Comparison of ENCODE assay signal across 10 cellular contexts in the genomic region with DNA sequence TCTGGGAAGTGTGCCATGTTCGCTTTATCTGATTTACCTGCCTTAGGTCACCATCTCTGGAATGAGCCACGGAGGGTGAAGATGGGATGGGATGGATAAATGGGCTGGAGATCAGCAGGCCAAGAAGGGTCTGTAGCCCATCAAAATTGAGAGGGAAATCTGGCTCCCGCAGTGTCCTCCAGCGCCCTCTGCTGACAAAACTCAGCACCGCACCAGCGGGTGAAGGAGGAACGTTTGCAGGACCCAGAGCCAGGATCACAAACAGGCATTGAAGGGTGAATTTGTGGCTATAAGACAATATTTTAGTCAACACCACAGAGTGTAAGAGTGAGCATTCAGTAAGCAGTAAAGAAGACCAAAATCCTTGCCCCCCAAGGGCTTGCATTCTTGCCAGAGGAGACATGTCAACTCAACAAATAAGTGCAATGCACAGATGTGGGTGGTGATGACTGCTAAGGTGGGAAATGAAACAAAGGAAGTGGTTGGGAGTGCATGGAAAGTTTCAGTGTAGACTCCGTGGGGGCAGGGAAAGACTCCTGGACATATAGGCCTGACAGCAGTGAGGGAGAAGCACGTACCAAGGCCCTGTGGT.
DNase-seq lines count a peak whose midpoint lies in the region; ATAC-seq and TF ChIP-seq lines count a peak whose summit lies in the region.
"Had no signal": no experiment of that assay in that cellular context is flagged by ENCODE, and none has a peak within 500 bp of the region (broad histone marks: within the 10 kb centered on the region; RNA-seq: fewer than 3 reads in every experiment).

No MANE protein-coding gene starts in this region.

- no peaks in the 10 kb centered on the region for H3K36me3 ChIP-seq in CD8-positive, alpha-beta T cell (ENCODE audit: insufficient read depth, low read length)
- no peaks in the 10 kb centered on the region for H3K36me3 ChIP-seq in HCT116 (ENCODE audit: control insufficient read depth in 1 of 2, insufficient read depth in 2 of 2, low read length in 2 of 2)
- H3K36me3 ChIP-seq: thyroid gland had no signal

- H2AFZ ChIP-seq in HCT116 (ENCODE audit: low read depth, low read length, poor library complexity, severe bottlenecking) = no peak overlapping the region

- peak; percentile 29 for TF ChIP-seq CTCF in CD8-positive, alpha-beta T cell (IDR thresholded peaks at IDR 0.05)
- peak; percentile 37 to 87 (median 86); a peak in 5 of 6 replicates for TF ChIP-seq CTCF in HCT116 (IDR thresholded peaks at IDR 0.05 in 2 of 3, conservative IDR thresholded peaks at IDR 0.05 in 1 of 3; ENCODE audit: borderline replicate concordance in 1 of 3, insufficient read depth in 1 of 3, low read depth in 2 of 3, low read length in 2 of 3)

- no peaks in the 10 kb centered on the region for H3K27me3 ChIP-seq in CD8-positive, alpha-beta T cell (ENCODE audit: insufficient read depth, low read length)
- H3K27me3 ChIP-seq in HCT116 (ENCODE audit: insufficient read depth, low read length) = no peaks in the 10 kb centered on the region
- H3K27me3 ChIP-seq: thyroid gland had no signal

- peaks cover 4% of the 10 kb centered on the region for H3K27me3 Mint-ChIP-seq in CD8-positive, alpha-beta T cell (ENCODE audit: low read depth)
- H3K27me3 Mint-ChIP-seq in activated CD8-positive, alpha-beta T cell treated with anti-CD3 and anti-CD28 coated beads, Interleukin-2, amount 10 ng/mL, durations not matched to agents 7 days and 5 days (ENCODE audit: low read depth) = peaks cover 3% of the 10 kb centered on the region

- POLR2A ChIA-PET in CD8-positive, alpha-beta T cell (lab: Charles Lee) = no interaction called here
- POLR2A ChIA-PET in HCT116 (lab: Charles Lee) = no interaction called here
- POLR2A ChIA-PET in activated CD8-positive, alpha-beta T cell treated with anti-CD3 and anti-CD28 coated beads, Interleukin-2, amount 10 ng/mL, durations not matched to agents 7 days and 5 days (lab: Charles Lee) = no interaction called here

- no peaks in the 10 kb centered on the region for H3K4me1 ChIP-seq in CD8-positive, alpha-beta T cell (ENCODE audit: insufficient read depth, low read length)
- H3K4me1 ChIP-seq in HCT116 (ENCODE audit: control insufficient read depth in 1 of 2, insufficient read depth in 2 of 2, low read length in 2 of 2) = no peaks in the 10 kb centered on the region

- H3K79me2 ChIP-seq in HCT116 (ENCODE audit: insufficient read depth, low read length) = no peaks in the 10 kb centered on the region

- no peaks in the 10 kb centered on the region for H3K4me1 Mint-ChIP-seq in CD8-positive, alpha-beta T cell (ENCODE audit: low read depth)
- peaks cover 23% of the 10 kb centered on the region for H3K4me1 Mint-ChIP-seq in activated CD8-positive, alpha-beta T cell treated with anti-CD3 and anti-CD28 coated beads, Interleukin-2, amount 10 ng/mL, durations not matched to agents 7 days and 5 days (ENCODE audit: low read depth)

- no peaks in the 10 kb centered on the region for H3K9me2 ChIP-seq in HCT116 (ENCODE audit: insufficient read depth)

- H3K9me3 Mint-ChIP-seq in CD8-positive, alpha-beta T cell = no peaks in the 10 kb centered on the region
- peaks cover 4% of the 10 kb centered on the region for H3K9me3 Mint-ChIP-seq in activated CD8-positive, alpha-beta T cell treated with anti-CD3 and anti-CD28 coated beads, Interleukin-2, amount 10 ng/mL, durations not matched to agents 7 days and 5 days (ENCODE audit: insufficient read depth)

- H3K9ac ChIP-seq in HCT116 (ENCODE audit: low read length) = no peak overlapping the region

- intact Hi-C loops in CD8-positive, alpha-beta T cell (cut with DNase I, micrococcal nuclease) = no loop called here
- intact Hi-C loops in HCT116 (cut with micrococcal nuclease) = loop anchor here (1.0 kb wide), 1 partner anchor 71 kb away; no protein-coding TSS in a partner anchor

- H3K4me2 ChIP-seq in HCT116 (ENCODE audit: low read length) = no peak overlapping the region

- H3K36me3 Mint-ChIP-seq in CD8-positive, alpha-beta T cell = no peaks in the 10 kb centered on the region
- no peaks in the 10 kb centered on the region for H3K36me3 Mint-ChIP-seq in activated CD8-positive, alpha-beta T cell treated with anti-CD3 and anti-CD28 coated beads, Interleukin-2, amount 10 ng/mL, durations not matched to agents 7 days and 5 days (ENCODE audit: low read depth)

- H3K27ac Mint-ChIP-seq in CD8-positive, alpha-beta T cell = no peak overlapping the region
- no peak overlapping the region for H3K27ac Mint-ChIP-seq in activated CD8-positive, alpha-beta T cell treated with anti-CD3 and anti-CD28 coated beads, Interleukin-2, amount 10 ng/mL, durations not matched to agents 7 days and 5 days

- RAD21 ChIA-PET in HCT116 (lab: Charles Lee; ENCODE audit: low non-redundant PET in 1 of 2, low total read pairs in 2 of 2, uncharacterized antibody in 2 of 2, unreplicated experiment in 2 of 2) = no interaction called here

- ATAC-seq in CD8-positive, alpha-beta T cell = no peak
- ATAC-seq in HCT116 = peak; percentile 66
- no peak for ATAC-seq in activated CD8-positive, alpha-beta T cell treated with anti-CD3 and anti-CD28 coated beads, Interleukin-2, amount 10 ng/mL, durations not matched to agents 7 days and 5 days
- ATAC-seq in GM21423 (IDR thresholded peaks at IDR 0.05; ENCODE audit: unreplicated experiment) = no peak
- ATAC-seq in GM18909 (IDR thresholded peaks at IDR 0.05; ENCODE audit: poor library complexity, unreplicated experiment) = no peak

- no peaks in the 10 kb centered on the region for H4K20me1 ChIP-seq in HCT116 (ENCODE audit: insufficient read depth)

- H3K4me3 Mint-ChIP-seq in CD8-positive, alpha-beta T cell = no peak overlapping the region
- H3K4me3 Mint-ChIP-seq in activated CD8-positive, alpha-beta T cell treated with anti-CD3 and anti-CD28 coated beads, Interleukin-2, amount 10 ng/mL, durations not matched to agents 7 days and 5 days = no peak overlapping the region

- H3K9me3 ChIP-seq in CD8-positive, alpha-beta T cell (ENCODE audit: low read length) = no peaks in the 10 kb centered on the region
- H3K9me3 ChIP-seq in HCT116 (ENCODE audit: control insufficient read depth in 1 of 2, insufficient read depth in 1 of 2, low read depth in 1 of 2, low read length in 2 of 2) = no peaks in the 10 kb centered on the region
- H3K9me3 ChIP-seq: thyroid gland had no signal

- CTCF ChIA-PET in CD8-positive, alpha-beta T cell (lab: Charles Lee) = no interaction called here
- CTCF ChIA-PET in HCT116 (lab: Charles Lee) = no interaction called here
- CTCF ChIA-PET in activated CD8-positive, alpha-beta T cell treated with anti-CD3 and anti-CD28 coated beads, Interleukin-2, amount 10 ng/mL, durations not matched to agents 7 days and 5 days (lab: Charles Lee) = interaction anchor here (1.1 to 2.1 kb wide), 2 partner anchors 9 to 57 kb away, joined by 4 to 6 read pairs; no protein-coding TSS in a partner anchor

- BruUV-seq in HCT116 (replicated peaks; lab: Mats Ljungman, UMichigan) = no TSS peak

- no peak overlapping the region for H3K4me3 ChIP-seq in CD8-positive, alpha-beta T cell (ENCODE audit: low read depth, low read length)
- H3K4me3 ChIP-seq in HCT116 (replicated peaks in 1 of 2; ENCODE audit: low read depth in 1 of 2, low read length in 2 of 2) = no peak overlapping the region
- H3K4me3 ChIP-seq: thyroid gland had no signal

- peak; percentile 58 for TF ChIP-seq RAD21 in HCT116 (IDR thresholded peaks at IDR 0.05; ENCODE audit: low read depth)

- DNase-seq in CD8-positive, alpha-beta T cell = no peak
- DNase-seq in HCT116 (ENCODE audit: low read depth, low spot score) (no peak), lung microvascular endothelial cell (ENCODE audit: low read depth in 2 of 2) (peak; percentile 19 to 26), DMS79 (lab: John Stamatoyannopoulos, UW) (no peak), occipital lobe (lab: John Stamatoyannopoulos, UW) (no peak)
- DNase-seq in activated CD8-positive, alpha-beta T cell treated with anti-CD3 and anti-CD28 coated beads, Interleukin-2, amount 10 ng/mL, durations not matched to agents 7 days and 5 days = peak; percentile 54
- DNase-seq: mesenchymal stem cell had no signal

- no peak for TF ChIP-seq POLR2A in HCT116 (IDR thresholded peaks at IDR 0.05; ENCODE audit: borderline replicate concordance, extremely low read depth, insufficient read depth, insufficient read length)

- H3K27ac ChIP-seq in CD8-positive, alpha-beta T cell (ENCODE audit: low read depth, low read length) = no peak overlapping the region
- no peak overlapping the region for H3K27ac ChIP-seq in HCT116 (ENCODE audit: low read depth, low read length)
- H3K27ac ChIP-seq: thyroid gland had no signal

TF ChIP-seq in HCT116, 20 proteins besides CTCF, POLR2A, EP300 and RAD21 (continues in another document):
- no peak for TF ChIP-seq SRF (IDR thresholded peaks at IDR 0.05; ENCODE audit: low read depth)
- TF ChIP-seq YY1 (IDR thresholded peaks at IDR 0.05; ENCODE audit: extremely low read depth, insufficient replicate concordance, low read depth, low read length) = no peak
- no peak for TF ChIP-seq ZFX (IDR thresholded peaks at IDR 0.05)
- TF ChIP-seq SP1 (IDR thresholded peaks at IDR 0.05; ENCODE audit: low read depth) = no peak
- TF ChIP-seq ZNF274 (IDR thresholded peaks at IDR 0.05; ENCODE audit: low read depth, low read length) = no peak
- no peak for TF ChIP-seq REST (IDR thresholded peaks at IDR 0.05; ENCODE audit: low read depth)
- TF ChIP-seq FOSL1 (IDR thresholded peaks at IDR 0.05; ENCODE audit: low read depth) = no peak

Comparison
In these comparisons a context has a peak if more than half of its experiments do, and no peak if none do; other contexts are left out.
1. DNase-seq: peak in activated CD8-positive, alpha-beta T cell treated with anti-CD3 and anti-CD28 coated beads, Interleukin-2, amount 10 ng/mL, durations not matched to agents 7 days and 5 days (single experiment) and lung microvascular endothelial cell (2 of 2); none in CD8-positive, alpha-beta T cell (0 of 7), HCT116 (single experiment), DMS79 (single experiment) and occipital lobe (single experiment).